In genomic region chr7:87567052-87567451, GRCh38 we compare ENCODE assay signal across 26 cellular contexts.
"Had no signal": no experiment of that assay in that cellular context is flagged by ENCODE, and none has a peak within 500 bp of the region (broad histone marks: within the 10 kb centered on the region; RNA-seq: fewer than 3 reads in every experiment).

No MANE protein-coding gene starts in this region.

- DNase-seq: activated CD4-positive, alpha-beta memory T cell treated with anti-CD3 and anti-CD28 coated beads for 36 hours; activated CD4-positive, alpha-beta T cell treated with anti-CD3 and anti-CD28 coated beads, Interleukin-2, amount 10 ng/mL, durations not matched to agents 24 days and 14 days; activated CD8-positive, alpha-beta memory T cell treated with anti-CD3 and anti-CD28 coated beads, Interleukin-2, amount 50 U/mL, for 4 hours; activated effector memory CD4-positive, alpha-beta T cell treated with anti-CD3 and anti-CD28 coated beads, Interleukin-2, amount 50 U/mL, for 16 hours; activated naive CD4-positive, alpha-beta T cell treated with anti-CD3 and anti-CD28 coated beads for 36 hours; activated naive CD8-positive, alpha-beta T cell treated with anti-CD3 and anti-CD28 coated beads for 36 hours; activated T-cell treated with anti-CD3 and anti-CD28 coated beads, Interleukin-2, amount 50 U/mL, for 1 hour; adrenal gland; central memory CD4-positive, alpha-beta T cell; foreskin melanocyte; islet precursor cell; naive B cell; nephron progenitor cell; ovary; retina; sigmoid colon; small intestine; stimulated activated CD4-positive, alpha-beta T cell treated with anti-CD3 and anti-CD28 coated beads, Interleukin-4, amount 100 ng/mL, for 24 hours; stimulated activated CD8-positive, alpha-beta memory T cell treated with anti-CD3 and anti-CD28 coated beads, Interleukin-4, amount 100 ng/mL, for 48 hours; stimulated activated naive CD8-positive, alpha-beta T cell treated with anti-CD3 and anti-CD28 coated beads, Interleukin-15, amount 100 ng/mL, for 72 hours; uterus; WERI-Rb-1 had no signal

- ATAC-seq: activated CD4-positive, CD25-positive, alpha-beta regulatory T cell treated with anti-CD3 and anti-CD28 coated beads, Interleukin-2, amount 50 U/mL, for 24 hours; esophagus mucosa; stimulated activated memory B cell treated with anti-CD40 and anti-IgM and Interleukin-4, amounts not matched to agents 10 μg/mL and 1 μg/mL and 100 μg/mL, for 72 hours; stimulated activated naive CD8-positive, alpha-beta T cell treated with anti-CD3 and anti-CD28 coated beads, Interleukin-15, amount 100 ng/mL, for 72 hours had no signal

- H3K9me3 ChIP-seq: adrenal gland, ascending aorta, ovary, sigmoid colon, uterus had no signal

- H3K4me1 ChIP-seq: ascending aorta, sigmoid colon, uterus had no signal

- H3K4me3 ChIP-seq: adrenal gland, ascending aorta, ovary, sigmoid colon, uterus had no signal

- H3K36me3 ChIP-seq: ascending aorta, ovary, sigmoid colon, uterus, WERI-Rb-1 had no signal

- H3K27ac ChIP-seq: adrenal gland, ascending aorta, ovary, sigmoid colon, uterus, WERI-Rb-1 had no signal

- H3K27me3 ChIP-seq: adrenal gland, ascending aorta, ovary, sigmoid colon, uterus had no signal
